10 cellular contexts compared by ENCODE assay signal in genomic region chr19:16233836-16234551, GRCh38.
"Had no signal": no experiment of that assay in that cellular context is flagged by ENCODE, and none has a peak within 500 bp of the region (broad histone marks: within the 10 kb centered on the region; RNA-seq: fewer than 3 reads in every experiment).

No MANE protein-coding gene starts in this region.

- H3K4me3 ChIP-seq: left ventricle myocardium inferior, suprapubic skin had no signal

- H3K9me3 Mint-ChIP-seq: nephron, type B pancreatic cell had no signal

- H3K27me3 Mint-ChIP-seq: type B pancreatic cell had no signal

- ATAC-seq: activated CD4-positive, CD25-positive, alpha-beta regulatory T cell treated with anti-CD3 and anti-CD28 coated beads, Interleukin-2, amount 50 U/mL, for 24 hours had no signal

- H3K4me1 ChIP-seq: left ventricle myocardium inferior, suprapubic skin had no signal

- H3K9me3 ChIP-seq: left ventricle myocardium inferior, suprapubic skin had no signal

- H3K27ac ChIP-seq: left ventricle myocardium inferior, suprapubic skin had no signal

- H3K27ac Mint-ChIP-seq: nephron, type B pancreatic cell had no signal

- H3K4me1 Mint-ChIP-seq: nephron had no signal

- H3K4me3 Mint-ChIP-seq: nephron, type B pancreatic cell had no signal

- DNase-seq: activated CD4-positive, alpha-beta T cell treated with anti-CD3 and anti-CD28 coated beads, Interleukin-2, amount 50 U/mL, for 48 hours; activated gamma-delta T cell; kidney; left ventricle myocardium inferior; mesenchymal stem cell; SHP77 had no signal

- H3K27me3 ChIP-seq: suprapubic skin had no signal
